Comparison of ENCODE assay signal across 8 cellular contexts in genomic region chr1:229410692-229411433, GRCh38. TPM values are rescaled to one million over a fixed set of nuclear protein-coding genes. Genes with fewer than 3 reads are reported as not detected.
DNase-seq lines count a peak whose midpoint lies in the region; ATAC-seq, FAIRE-seq and TF ChIP-seq lines count a peak whose summit lies in the region.

No MANE protein-coding gene starts in this region.

- no peaks in the 10 kb centered on the region for H4K20me1 ChIP-seq in HepG2 (ENCODE audit: insufficient read depth, low read length)

- DNase-seq in HepG2 (ENCODE audit: low spot score): no peak
- no peak for DNase-seq in right lobe of liver
- DNase-seq in NCI-H2227 (lab: John Stamatoyannopoulos, UW; ENCODE audit: unreplicated experiment): peak; percentile 96
- DNase-seq in adipocyte (ENCODE audit: low read depth): peak; percentile 71
- peak; percentile 80 for DNase-seq in hepatic stellate cell (ENCODE audit: low spot score)
- DNase-seq in stimulated activated CD8-positive, alpha-beta memory T cell treated with anti-CD3 and anti-CD28 coated beads, Interleukin-4, amount 100 ng/mL, for 48 hours: peak; percentile 43

- ATAC-seq in HepG2 (no peak), right lobe of liver (no peak), HG03196 (IDR thresholded peaks at IDR 0.05; ENCODE audit: unreplicated experiment) (no peak), HG02938 (IDR thresholded peaks at IDR 0.05; ENCODE audit: unreplicated experiment) (no peak)

- H2AFZ ChIP-seq in HepG2 (ENCODE audit: low read length): no peak overlapping the region

- POLR2A ChIA-PET in HepG2 (lab: Yijun Ruan, JAX): interaction anchor here (1.2 to 2.5 kb wide), 2 partner anchors 137 to 141 kb away, joined by 3 to 5 read pairs; partner anchors contain the start of gene RAB4A

- TF ChIP-seq POLR2A in HepG2 (IDR thresholded peaks at IDR 0.05; ENCODE audit: insufficient read depth in 1 of 2, low read depth in 2 of 2, low read length in 2 of 2) (no peak), right lobe of liver (IDR thresholded peaks at IDR 0.05) (no peak)

- no TSS peak for BruUV-seq in HepG2 (replicated peaks; lab: Mats Ljungman, UMichigan)

- peak overlapping the region; percentile 88 for H3K4me2 ChIP-seq in HepG2 (ENCODE audit: low read depth, low read length)

- intact Hi-C loops in HepG2 (cut with micrococcal nuclease; ENCODE audit: unreplicated experiment) (no loop called here), right lobe of liver (cut with DNase I) (no loop called here)

- no peaks in the 10 kb centered on the region for H3K79me2 ChIP-seq in HepG2 (ENCODE audit: insufficient read depth, low read length)

- H3K9me3 ChIP-seq in HepG2 (ENCODE audit: low read length): no peaks in the 10 kb centered on the region
- no peaks in the 10 kb centered on the region for H3K9me3 ChIP-seq in right lobe of liver
- H3K9me3 ChIP-seq in adipocyte (ENCODE audit: control insufficient read depth, low read length): no peaks in the 10 kb centered on the region

- no peak for TF ChIP-seq RAD21 in HepG2 (CRISPR knock-in tag; IDR thresholded peaks at IDR 0.05)

- TF ChIP-seq EP300 in HepG2 (IDR thresholded peaks at IDR 0.05; ENCODE audit: low read depth in 2 of 2, low read length in 2 of 2) (no peak), HepG2 (CRISPR knock-in tag; IDR thresholded peaks at IDR 0.05; ENCODE audit: borderline replicate concordance) (no peak)

- H3K27ac ChIP-seq in HepG2 (ENCODE audit: extremely low read length, insufficient read depth, low read length) (no peak overlapping the region), right lobe of liver (no peak overlapping the region)

- TF ChIP-seq CTCF in HepG2 (CRISPR knock-in tag; IDR thresholded peaks at IDR 0.05) (no peak), right lobe of liver (IDR thresholded peaks at IDR 0.05) (no peak)

- H3K36me3 ChIP-seq in HepG2 (replicated peaks in 1 of 2; ENCODE audit: control insufficient read depth in 1 of 2, insufficient read depth in 2 of 2, low read length in 2 of 2) (no peaks in the 10 kb centered on the region), right lobe of liver (no peaks in the 10 kb centered on the region), adipocyte (ENCODE audit: control insufficient read depth, insufficient read depth, low read length, severe bottlenecking) (no peaks in the 10 kb centered on the region)

- H3K4me1 ChIP-seq in HepG2 (ENCODE audit: insufficient read depth, low read length) (peaks cover 62% of the 10 kb centered on the region), right lobe of liver (peaks cover 0 to 8% (median 0%) of the 10 kb centered on the region in 4 donors), adipocyte (ENCODE audit: control insufficient read depth, insufficient read depth, low read length) (peaks cover 17% of the 10 kb centered on the region)

- peaks cover 2 to 8% of the 10 kb centered on the region in 2 experiments; a peak in 3 of 5 replicates for H3K27me3 ChIP-seq in HepG2 (ENCODE audit: control insufficient read depth in 1 of 2, insufficient read depth in 2 of 2, low read length in 2 of 2)
- peaks cover 6 to 9% of the 10 kb centered on the region in 2 donors for H3K27me3 ChIP-seq in right lobe of liver
- peaks cover 54% of the 10 kb centered on the region for H3K27me3 ChIP-seq in adipocyte (replicated peaks; ENCODE audit: control insufficient read depth, insufficient read depth, low read length)

- in situ Hi-C loops in HepG2 (cut with HindIII; ENCODE audit: extremely low pct_ligation_motif_present, low pct_unique_long_range_greater_than_20kb): no loop called here

- H3K4me3 ChIP-seq in HepG2 (replicated peaks in 1 of 3; ENCODE audit: insufficient read depth in 1 of 3, low read depth in 2 of 3, low read length in 3 of 3) (no peak overlapping the region), right lobe of liver (no peak overlapping the region), adipocyte (ENCODE audit: low read length) (peak overlapping the region; percentile 19)

- 45% methylated on average over 14 of the region's 14 CpGs for WGBS in HepG2 (ENCODE audit: low lambda C conversion rate)
- 28% methylated on average over 9 of the region's 14 CpGs for WGBS in right lobe of liver (ENCODE audit: insufficient coverage, low coverage, low lambda C conversion rate, missing lambda C conversion rate)

- no peak for FAIRE-seq in HepG2 (lab: Jason Lieb, UNC)

- H3K9ac ChIP-seq in HepG2 (ENCODE audit: insufficient read depth, low read depth, low read length): no peak overlapping the region
- no peak overlapping the region for H3K9ac ChIP-seq in adipocyte (ENCODE audit: low read length)

- CTCF ChIA-PET in HepG2 (lab: Yijun Ruan, JAX; ENCODE audit: low intra/inter-chr PET ratio, low total read pairs): no interaction called here

TF ChIP-seq in HepG2, 621 proteins besides CTCF, POLR2A, EP300 and RAD21 (continues in another document):
- TF ChIP-seq AKNA (CRISPR knock-in tag; IDR thresholded peaks at IDR 0.05; ENCODE audit: borderline replicate concordance) (no peak), ZFP36L2 (CRISPR knock-in tag; IDR thresholded peaks at IDR 0.05) (no peak)

RNA-seq across cellular contexts. Expression of gene ACTA1, which starts 23.0 kb away (rescaled TPM):
- 5.2 and 5.9 TPM in 2 replicates for total RNA-seq in HepG2 (2016; rRNA removed; fragmentation: Illumina TruSeq; extraction: Trizol)
- 5.1 and 5.2 TPM in 2 replicates for total RNA-seq in HepG2 (2016; cell fraction: cytosol; rRNA removed; fragmentation: Illumina TruSeq; extraction: Trizol; ENCODE audit: low read depth)
- total RNA-seq in HepG2 (2016; cell fraction: insoluble cytoplasmic fraction; rRNA removed; fragmentation: Illumina TruSeq; extraction: Trizol): 5.5 TPM in 2 replicates
- 5.3 and 6.0 TPM in 2 replicates for total RNA-seq in HepG2 (2016; cell fraction: membrane; rRNA removed; fragmentation: Illumina TruSeq; extraction: Trizol)
- total RNA-seq in HepG2 (2016; cell fraction: nucleus; rRNA removed; fragmentation: Illumina TruSeq; extraction: Trizol): 3.9 and 5.9 TPM in 2 replicates
- 1.4 and 3.0 TPM in 2 replicates for polyA plus RNA-seq in HepG2 (2011; rRNA removed)
- 1.6 and 1.8 TPM in 2 replicates for polyA plus RNA-seq in HepG2 (2011; cell fraction: cytosol; rRNA removed)
- polyA plus RNA-seq in HepG2 (2011; cell fraction: nucleus; rRNA removed): 3.8 and 5.9 TPM in 2 replicates
- 0.86 and 1.1 TPM in 2 replicates for polyA plus RNA-seq in HepG2 (2012)
- polyA plus RNA-seq in HepG2 (2016; cell fraction: cytosol; fragmentation: Illumina TruSeq; extraction: Trizol; ENCODE audit: low read depth): 11.4 and 12.1 TPM in 2 replicates
- 11.6 and 13.4 TPM in 2 replicates for polyA plus RNA-seq in HepG2 (2016; cell fraction: insoluble cytoplasmic fraction; fragmentation: Illumina TruSeq; extraction: Trizol; ENCODE audit: low read depth)
- 11.0 and 11.7 TPM in 2 replicates for polyA plus RNA-seq in HepG2 (2016; cell fraction: membrane; fragmentation: Illumina TruSeq; extraction: Trizol; ENCODE audit: low read depth)
- 15.3 and 15.9 TPM in 2 replicates for polyA plus RNA-seq in HepG2 (2016; cell fraction: nucleus; fragmentation: Illumina TruSeq; extraction: Trizol; ENCODE audit: insufficient read depth, low read depth)
- 1.9 TPM in 1 of 2 replicates, not detected in the other for polyA minus RNA-seq in HepG2 (2011; rRNA and poly(A)+ RNA removed; ENCODE audit: low replicate concordance)
- polyA minus RNA-seq in HepG2 (2011; cell fraction: cytosol; rRNA and poly(A)+ RNA removed): 0.79 and 3.4 TPM in 2 replicates
- 0.39 and 0.99 TPM in 2 replicates for polyA minus RNA-seq in HepG2 (2011; cell fraction: nucleus; rRNA and poly(A)+ RNA removed)
- total RNA-seq in right lobe of liver: 10 to 100 TPM in 1 of 6 experiments, 1 to 10 TPM in 4, not detected in 1; 1.1 to 14.2 (median 1.3) TPM

Comparison
In these comparisons a context has a peak if more than half of its experiments do, and no peak if none do; other contexts are left out.
1. DNase-seq: peak in NCI-H2227 (single experiment), adipocyte (single experiment), hepatic stellate cell (single experiment) and stimulated activated CD8-positive, alpha-beta memory T cell treated with anti-CD3 and anti-CD28 coated beads, Interleukin-4, amount 100 ng/mL, for 48 hours (single experiment); none in HepG2 (single experiment) and right lobe of liver (0 of 3).